In the genomic region with DNA sequence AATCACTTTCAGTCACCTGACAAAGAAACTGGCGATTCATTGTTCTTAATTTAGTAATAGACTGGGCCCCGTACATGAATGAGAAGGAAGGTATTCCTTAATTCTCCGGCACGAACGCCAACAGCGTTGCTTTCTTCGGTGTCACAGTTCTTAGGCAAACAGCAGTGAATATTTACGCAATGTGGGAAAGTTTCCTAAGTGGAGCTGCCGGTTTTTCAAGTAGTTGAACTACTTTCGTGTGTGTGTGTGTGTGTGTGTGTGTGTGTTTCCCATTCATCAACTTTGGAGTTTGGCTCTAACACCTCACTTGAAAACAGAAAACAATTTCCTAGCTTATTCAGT, we compare ENCODE assay signal across 8 cellular contexts. TPM values are rescaled to one million over a fixed set of nuclear protein-coding genes. Genes with fewer than 3 reads are reported as not detected.
A peak's percentile ranks its signal among the peaks of the same experiment; 100 is the strongest.
DNase-seq lines count a peak whose midpoint lies in the region; ATAC-seq and TF ChIP-seq lines count a peak whose summit lies in the region.

No MANE protein-coding gene starts in this region.

- H3K27me3 Mint-ChIP-seq in natural killer cell (ENCODE audit: low read depth in 2 of 2) = no peaks in the 10 kb centered on the region

- peak overlapping the region; percentile 100 for H2AFZ ChIP-seq in SK-N-SH (ENCODE audit: low read depth)

- no peaks in the 10 kb centered on the region for H3K27me3 ChIP-seq in SK-N-SH (ENCODE audit: insufficient read depth)

- H3K9ac ChIP-seq in SK-N-SH = peak overlapping the region; percentile 66; the same call in 1 of the 2 replicates

- ATAC-seq in GM18907 (IDR thresholded peaks at IDR 0.05; ENCODE audit: unreplicated experiment) = peak; percentile 16
- no peak for ATAC-seq in natural killer cell
- ATAC-seq in GM19463 (IDR thresholded peaks at IDR 0.05; ENCODE audit: unreplicated experiment) = no peak

- peak overlapping the region; percentile 98 for H3K4me3 Mint-ChIP-seq in natural killer cell

- peak overlapping the region; percentile 79 for H3K4me2 ChIP-seq in SK-N-SH

- peaks cover 2% of the 10 kb centered on the region in 2 donors for H3K9me3 Mint-ChIP-seq in natural killer cell

- WGBS in SK-N-SH (ENCODE audit: low lambda C conversion rate) = 4% methylated on average over 10 of the region's 10 CpGs

- no peaks in the 10 kb centered on the region; a peak in 1 of 4 replicates for H3K4me1 ChIP-seq in SK-N-SH (ENCODE audit: control insufficient read depth in 1 of 2, insufficient read depth in 2 of 2, low read depth in 1 of 2, low read length in 1 of 2)

- peaks cover 18% of the 10 kb centered on the region for H3F3A ChIP-seq in SK-N-SH (replicated peaks; ENCODE audit: insufficient read depth)

- peaks cover 30% of the 10 kb centered on the region for H3K79me2 ChIP-seq in SK-N-SH (ENCODE audit: insufficient read depth)

- H3K4me1 Mint-ChIP-seq in natural killer cell = peaks cover 28 to 34% of the 10 kb centered on the region in 2 donors

- H3K27ac Mint-ChIP-seq in natural killer cell = peak overlapping the region; percentile 95 to 98

- H4K20me1 ChIP-seq in SK-N-SH (ENCODE audit: insufficient read depth) = no peaks in the 10 kb centered on the region

- H3K9me2 ChIP-seq in SK-N-SH = no peaks in the 10 kb centered on the region

- H3K36me3 ChIP-seq in SK-N-SH (replicated peaks in 1 of 2; ENCODE audit: control insufficient read depth in 1 of 2, insufficient read depth in 2 of 2, low read length in 1 of 2) = peaks cover 8 to 11% of the 10 kb centered on the region in 2 experiments

- POLR2A ChIA-PET in SK-N-SH (lab: Yijun Ruan, JAX) (no interaction called here), GM10248 (lab: Yijun Ruan, JAX) (interaction anchor here (0.6 kb wide), 1 partner anchor 248 kb away, joined by 4 read pairs; no protein-coding TSS in a partner anchor)

- H3K27ac ChIP-seq in 22Rv1 (peak overlapping the region; percentile 86), SK-N-SH (ENCODE audit: low read depth in 2 of 2, low read length in 1 of 2) (peak overlapping the region in 1 of 2 experiments; percentile 76; a peak in 2 of 4 replicates)

- intact Hi-C loops in natural killer cell (cut with micrococcal nuclease) = loop anchor here (2.0 to 10.0 kb wide), 2 partner anchors 196 to 468 kb away; a partner anchor contains a TSS

- peak; percentile 20 for TF ChIP-seq POLR2A in erythroblast (IDR thresholded peaks at IDR 0.05; ENCODE audit: low read length)

- DNase-seq in SK-N-SH (no peak), erythroblast (lab: John Stamatoyannopoulos, UW) (no peak), natural killer cell (no peak), SHP77 treated with DMSO at 0.1 percent for 48 hours (lab: John Stamatoyannopoulos, UW) (no peak), GM10248 (ENCODE audit: extremely low spot score) (no peak)

- no peak for TF ChIP-seq RAD21 in SK-N-SH (IDR thresholded peaks at IDR 0.05; ENCODE audit: low read length)

- no peaks in the 10 kb centered on the region for H3K36me3 Mint-ChIP-seq in natural killer cell

- TF ChIP-seq EP300 in SK-N-SH (IDR thresholded peaks at IDR 0.05; ENCODE audit: borderline replicate concordance in 1 of 2, low read depth in 1 of 2, low read length in 1 of 2) = no peak

- TF ChIP-seq CTCF in 22Rv1 (IDR thresholded peaks at IDR 0.05) = no peak
- no peak for TF ChIP-seq CTCF in SK-N-SH (IDR thresholded peaks at IDR 0.05)
- no peak for TF ChIP-seq CTCF in natural killer cell (IDR thresholded peaks at IDR 0.05)
- TF ChIP-seq CTCF in GM10248 (IDR thresholded peaks at IDR 0.05; ENCODE audit: control extremely low read depth, extremely low read depth, low read depth, missing control alignments) = no peak

- peak overlapping the region; percentile 78 to 79 for H3K4me3 ChIP-seq in SK-N-SH (ENCODE audit: low read depth in 2 of 2, low read length in 1 of 2)

- CTCF ChIA-PET in SK-N-SH (lab: Yijun Ruan, JAX) (no interaction called here), GM10248 (lab: Yijun Ruan, JAX) (interaction anchor here (1.3 to 1.5 kb wide), 2 partner anchors 51 to 353 kb away, joined by 3 to 6 read pairs; no protein-coding TSS in a partner anchor)

- no peaks in the 10 kb centered on the region for H3K9me3 ChIP-seq in SK-N-SH

TF ChIP-seq in SK-N-SH, 30 proteins besides CTCF, POLR2A, EP300 and RAD21:
- TF ChIP-seq TEAD4 (IDR thresholded peaks at IDR 0.05; ENCODE audit: borderline replicate concordance, insufficient read depth) (no peak), FOXM1 (IDR thresholded peaks at IDR 0.05; ENCODE audit: low read depth) (no peak), GABPA (IDR thresholded peaks at IDR 0.05; ENCODE audit: low read depth) (no peak), NRF1 (IDR thresholded peaks at IDR 0.05; ENCODE audit: low read depth, low read length) (no peak)
- TF ChIP-seq, protein P1, sequence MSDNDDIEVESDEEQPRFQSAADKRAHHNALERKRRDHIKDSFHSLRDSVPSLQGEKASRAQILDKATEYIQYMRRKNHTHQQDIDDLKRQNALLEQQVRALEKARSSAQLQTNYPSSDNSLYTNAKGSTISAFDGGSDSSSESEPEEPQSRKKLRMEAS (IDR thresholded peaks at IDR 0.05; ENCODE audit: low read depth) = no peak
- TF ChIP-seq, protein P2, sequence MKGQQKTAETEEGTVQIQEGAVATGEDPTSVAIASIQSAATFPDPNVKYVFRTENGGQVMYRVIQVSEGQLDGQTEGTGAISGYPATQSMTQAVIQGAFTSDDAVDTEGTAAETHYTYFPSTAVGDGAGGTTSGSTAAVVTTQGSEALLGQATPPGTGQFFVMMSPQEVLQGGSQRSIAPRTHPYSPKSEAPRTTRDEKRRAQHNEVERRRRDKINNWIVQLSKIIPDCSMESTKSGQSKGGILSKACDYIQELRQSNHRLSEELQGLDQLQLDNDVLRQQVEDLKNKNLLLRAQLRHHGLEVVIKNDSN (IDR thresholded peaks at IDR 0.05; ENCODE audit: borderline replicate concordance, low read depth) = no peak

RNA-seq across cellular contexts. Expression of a gene that starts 0.7 kb away (rescaled TPM):
- polyA plus RNA-seq in SK-N-SH (2012; rRNA removed) = 16.8 and 26.6 TPM in 2 replicates
- 32.2 and 36.9 TPM in 2 replicates for polyA plus RNA-seq in SK-N-SH (2012; cell fraction: cytosol; rRNA removed)
- 4.2 and 11.2 TPM in 2 replicates for polyA plus RNA-seq in SK-N-SH (2012; cell fraction: nucleus; rRNA removed)
- total RNA-seq in natural killer cell = 10 to 100 TPM; 12.0 to 21.6 (median 12.5) TPM

RNA-seq across cellular contexts. Expression of a gene that starts 55.4 kb away (rescaled TPM):
- not detected in 2 replicates for polyA plus RNA-seq in SK-N-SH (2012; rRNA removed)
- polyA plus RNA-seq in SK-N-SH (2012; cell fraction: cytosol; rRNA removed) = not detected in 2 replicates
- polyA plus RNA-seq in SK-N-SH (2012; cell fraction: nucleus; rRNA removed) = 0.02 TPM in 1 of 2 replicates, not detected in the other
- total RNA-seq in natural killer cell = not detected
